Comparison of ENCODE assay signal across 1 cellular context in the genomic region with DNA sequence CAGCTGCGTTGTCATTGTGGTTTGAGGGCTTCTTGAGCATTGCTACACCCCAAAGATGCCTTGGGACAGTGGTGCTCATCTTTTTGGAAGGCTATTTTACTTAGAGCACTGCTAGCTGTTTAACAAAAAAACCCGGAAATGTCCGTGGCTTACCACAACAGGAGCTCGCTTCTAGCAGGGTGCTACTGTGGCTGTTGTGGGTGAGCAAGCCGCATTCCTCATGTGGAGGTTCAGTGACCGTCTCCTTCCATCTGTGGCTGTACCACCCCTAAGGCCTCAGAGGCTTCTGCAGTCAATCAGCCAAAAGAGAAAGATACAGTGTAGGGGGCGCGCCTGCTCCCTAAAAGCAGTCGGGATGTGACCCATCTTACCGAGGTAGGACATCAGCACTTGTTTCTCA.
TF ChIP-seq lines count a peak whose summit lies in the region.

No MANE protein-coding gene starts in this region.

TF ChIP-seq in GM23338, 12 proteins besides CTCF, POLR2A, EP300 and RAD21 (continued from another document):
- TF ChIP-seq, protein P1, sequence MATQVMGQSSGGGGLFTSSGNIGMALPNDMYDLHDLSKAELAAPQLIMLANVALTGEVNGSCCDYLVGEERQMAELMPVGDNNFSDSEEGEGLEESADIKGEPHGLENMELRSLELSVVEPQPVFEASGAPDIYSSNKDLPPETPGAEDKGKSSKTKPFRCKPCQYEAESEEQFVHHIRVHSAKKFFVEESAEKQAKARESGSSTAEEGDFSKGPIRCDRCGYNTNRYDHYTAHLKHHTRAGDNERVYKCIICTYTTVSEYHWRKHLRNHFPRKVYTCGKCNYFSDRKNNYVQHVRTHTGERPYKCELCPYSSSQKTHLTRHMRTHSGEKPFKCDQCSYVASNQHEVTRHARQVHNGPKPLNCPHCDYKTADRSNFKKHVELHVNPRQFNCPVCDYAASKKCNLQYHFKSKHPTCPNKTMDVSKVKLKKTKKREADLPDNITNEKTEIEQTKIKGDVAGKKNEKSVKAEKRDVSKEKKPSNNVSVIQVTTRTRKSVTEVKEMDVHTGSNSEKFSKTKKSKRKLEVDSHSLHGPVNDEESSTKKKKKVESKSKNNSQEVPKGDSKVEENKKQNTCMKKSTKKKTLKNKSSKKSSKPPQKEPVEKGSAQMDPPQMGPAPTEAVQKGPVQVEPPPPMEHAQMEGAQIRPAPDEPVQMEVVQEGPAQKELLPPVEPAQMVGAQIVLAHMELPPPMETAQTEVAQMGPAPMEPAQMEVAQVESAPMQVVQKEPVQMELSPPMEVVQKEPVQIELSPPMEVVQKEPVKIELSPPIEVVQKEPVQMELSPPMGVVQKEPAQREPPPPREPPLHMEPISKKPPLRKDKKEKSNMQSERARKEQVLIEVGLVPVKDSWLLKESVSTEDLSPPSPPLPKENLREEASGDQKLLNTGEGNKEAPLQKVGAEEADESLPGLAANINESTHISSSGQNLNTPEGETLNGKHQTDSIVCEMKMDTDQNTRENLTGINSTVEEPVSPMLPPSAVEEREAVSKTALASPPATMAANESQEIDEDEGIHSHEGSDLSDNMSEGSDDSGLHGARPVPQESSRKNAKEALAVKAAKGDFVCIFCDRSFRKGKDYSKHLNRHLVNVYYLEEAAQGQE (IDR thresholded peaks at IDR 0.05; ENCODE audit: unreplicated experiment) = no peak
- no peak for TF ChIP-seq NANOG (IDR thresholded peaks at IDR 0.05; ENCODE audit: borderline replicate concordance)
- no peak for TF ChIP-seq EZH2phosphoT487 (IDR thresholded peaks at IDR 0.05; ENCODE audit: unreplicated experiment)
- TF ChIP-seq EZH2 (IDR thresholded peaks at IDR 0.05; ENCODE audit: low read depth, unreplicated experiment) = no peak
- no peak for TF ChIP-seq CREB1 (CRISPR knock-in tag; IDR thresholded peaks at IDR 0.05; ENCODE audit: low read depth)
- TF ChIP-seq POLR2AphosphoS5 (IDR thresholded peaks at IDR 0.05; ENCODE audit: low read depth) = no peak
- TF ChIP-seq ZNF331 (CRISPR knock-in tag; IDR thresholded peaks at IDR 0.05; ENCODE audit: low read depth) = no peak
- TF ChIP-seq, protein P2, sequence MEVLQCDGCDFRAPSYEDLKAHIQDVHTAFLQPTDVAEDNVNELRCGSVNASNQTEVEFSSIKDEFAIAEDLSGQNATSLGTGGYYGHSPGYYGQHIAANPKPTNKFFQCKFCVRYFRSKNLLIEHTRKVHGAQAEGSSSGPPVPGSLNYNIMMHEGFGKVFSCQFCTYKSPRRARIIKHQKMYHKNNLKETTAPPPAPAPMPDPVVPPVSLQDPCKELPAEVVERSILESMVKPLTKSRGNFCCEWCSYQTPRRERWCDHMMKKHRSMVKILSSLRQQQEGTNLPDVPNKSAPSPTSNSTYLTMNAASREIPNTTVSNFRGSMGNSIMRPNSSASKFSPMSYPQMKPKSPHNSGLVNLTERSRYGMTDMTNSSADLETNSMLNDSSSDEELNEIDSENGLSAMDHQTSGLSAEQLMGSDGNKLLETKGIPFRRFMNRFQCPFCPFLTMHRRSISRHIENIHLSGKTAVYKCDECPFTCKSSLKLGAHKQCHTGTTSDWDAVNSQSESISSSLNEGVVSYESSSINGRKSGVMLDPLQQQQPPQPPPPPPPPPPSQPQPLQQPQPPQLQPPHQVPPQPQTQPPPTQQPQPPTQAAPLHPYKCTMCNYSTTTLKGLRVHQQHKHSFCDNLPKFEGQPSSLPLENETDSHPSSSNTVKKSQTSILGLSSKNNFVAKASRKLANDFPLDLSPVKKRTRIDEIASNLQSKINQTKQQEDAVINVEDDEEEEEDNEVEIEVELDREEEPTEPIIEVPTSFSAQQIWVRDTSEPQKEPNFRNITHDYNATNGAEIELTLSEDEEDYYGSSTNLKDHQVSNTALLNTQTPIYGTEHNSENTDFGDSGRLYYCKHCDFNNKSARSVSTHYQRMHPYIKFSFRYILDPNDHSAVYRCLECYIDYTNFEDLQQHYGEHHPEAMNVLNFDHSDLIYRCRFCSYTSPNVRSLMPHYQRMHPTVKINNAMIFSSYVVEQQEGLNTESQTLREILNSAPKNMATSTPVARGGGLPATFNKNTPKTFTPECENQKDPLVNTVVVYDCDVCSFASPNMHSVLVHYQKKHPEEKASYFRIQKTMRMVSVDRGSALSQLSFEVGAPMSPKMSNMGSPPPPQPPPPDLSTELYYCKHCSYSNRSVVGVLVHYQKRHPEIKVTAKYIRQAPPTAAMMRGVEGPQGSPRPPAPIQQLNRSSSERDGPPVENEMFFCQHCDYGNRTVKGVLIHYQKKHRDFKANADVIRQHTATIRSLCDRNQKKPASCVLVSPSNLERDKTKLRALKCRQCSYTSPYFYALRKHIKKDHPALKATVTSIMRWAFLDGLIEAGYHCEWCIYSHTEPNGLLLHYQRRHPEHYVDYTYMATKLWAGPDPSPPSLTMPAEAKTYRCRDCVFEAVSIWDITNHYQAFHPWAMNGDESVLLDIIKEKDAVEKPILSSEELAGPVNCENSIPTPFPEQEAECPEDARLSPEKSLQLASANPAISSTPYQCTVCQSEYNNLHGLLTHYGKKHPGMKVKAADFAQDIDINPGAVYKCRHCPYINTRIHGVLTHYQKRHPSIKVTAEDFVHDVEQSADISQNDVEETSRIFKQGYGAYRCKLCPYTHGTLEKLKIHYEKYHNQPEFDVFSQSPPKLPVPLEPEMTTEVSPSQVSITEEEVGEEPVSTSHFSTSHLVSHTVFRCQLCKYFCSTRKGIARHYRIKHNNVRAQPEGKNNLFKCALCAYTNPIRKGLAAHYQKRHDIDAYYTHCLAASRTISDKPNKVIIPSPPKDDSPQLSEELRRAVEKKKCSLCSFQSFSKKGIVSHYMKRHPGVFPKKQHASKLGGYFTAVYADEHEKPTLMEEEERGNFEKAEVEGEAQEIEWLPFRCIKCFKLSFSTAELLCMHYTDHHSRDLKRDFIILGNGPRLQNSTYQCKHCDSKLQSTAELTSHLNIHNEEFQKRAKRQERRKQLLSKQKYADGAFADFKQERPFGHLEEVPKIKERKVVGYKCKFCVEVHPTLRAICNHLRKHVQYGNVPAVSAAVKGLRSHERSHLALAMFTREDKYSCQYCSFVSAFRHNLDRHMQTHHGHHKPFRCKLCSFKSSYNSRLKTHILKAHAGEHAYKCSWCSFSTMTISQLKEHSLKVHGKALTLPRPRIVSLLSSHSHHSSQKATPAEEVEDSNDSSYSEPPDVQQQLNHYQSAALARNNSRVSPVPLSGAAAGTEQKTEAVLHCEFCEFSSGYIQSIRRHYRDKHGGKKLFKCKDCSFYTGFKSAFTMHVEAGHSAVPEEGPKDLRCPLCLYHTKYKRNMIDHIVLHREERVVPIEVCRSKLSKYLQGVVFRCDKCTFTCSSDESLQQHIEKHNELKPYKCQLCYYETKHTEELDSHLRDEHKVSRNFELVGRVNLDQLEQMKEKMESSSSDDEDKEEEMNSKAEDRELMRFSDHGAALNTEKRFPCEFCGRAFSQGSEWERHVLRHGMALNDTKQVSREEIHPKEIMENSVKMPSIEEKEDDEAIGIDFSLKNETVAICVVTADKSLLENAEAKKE (CRISPR knock-in tag; IDR thresholded peaks at IDR 0.05) = no peak
